Comparison of ENCODE assay signal across 1 cellular context in genomic region chr3:50265988-50266387, GRCh38.
TF ChIP-seq lines count a peak whose summit lies in the region.

No MANE protein-coding gene starts in this region.

TF ChIP-seq in IMR-90, 13 proteins besides CTCF, POLR2A, EP300 and RAD21 (continued from another document):
- no peak for TF ChIP-seq ELK1 (IDR thresholded peaks at IDR 0.05; ENCODE audit: borderline replicate concordance, low read depth, low read length)
- TF ChIP-seq NFE2L2 (IDR thresholded peaks at IDR 0.05; ENCODE audit: low read depth, low read length), result no peak
- TF ChIP-seq BHLHE40 (IDR thresholded peaks at IDR 0.05; ENCODE audit: low read depth, low read length), result no peak
- TF ChIP-seq USF2 (IDR thresholded peaks at IDR 0.05; ENCODE audit: low read depth, low read length), result no peak
- TF ChIP-seq RFX5 (IDR thresholded peaks at IDR 0.05; ENCODE audit: low read depth, low read length), result no peak
- TF ChIP-seq RCOR1 (IDR thresholded peaks at IDR 0.05; ENCODE audit: insufficient replicate concordance, low read length), result no peak
- TF ChIP-seq SMC3 (IDR thresholded peaks at IDR 0.05; ENCODE audit: low read depth, low read length), result no peak
- no peak for TF ChIP-seq MAZ (IDR thresholded peaks at IDR 0.05; ENCODE audit: borderline replicate concordance, low read depth, low read length)
- TF ChIP-seq FOS (IDR thresholded peaks at IDR 0.05; ENCODE audit: low read depth, low read length), result no peak
- no peak for TF ChIP-seq MXI1 (IDR thresholded peaks at IDR 0.05; ENCODE audit: borderline replicate concordance, low read depth, low read length)
- TF ChIP-seq CHD1 (IDR thresholded peaks at IDR 0.05; ENCODE audit: low read depth, low read length), result no peak
